Comparison of ENCODE assay signal across 1 cellular context in genomic region chr20:36849333-36850065, GRCh38.
TF ChIP-seq lines count a peak whose summit lies in the region.

No MANE protein-coding gene starts in this region.

TF ChIP-seq in GM12878, 131 proteins besides CTCF, POLR2A, EP300 and RAD21 (continued from another document):
- TF ChIP-seq SKIL (IDR thresholded peaks at IDR 0.05; ENCODE audit: low read depth, poor library complexity, severe bottlenecking), result no peak
- no peak for TF ChIP-seq SUZ12 (IDR thresholded peaks at IDR 0.05; ENCODE audit: unreplicated experiment)
- TF ChIP-seq RELA (IDR thresholded peaks at IDR 0.05; ENCODE audit: borderline replicate concordance, partially characterized antibody), result no peak
- no peak for TF ChIP-seq SREBF1 (IDR thresholded peaks at IDR 0.05; ENCODE audit: low read length)
